Comparison of ENCODE assay signal across 1 cellular context in the genomic region with DNA sequence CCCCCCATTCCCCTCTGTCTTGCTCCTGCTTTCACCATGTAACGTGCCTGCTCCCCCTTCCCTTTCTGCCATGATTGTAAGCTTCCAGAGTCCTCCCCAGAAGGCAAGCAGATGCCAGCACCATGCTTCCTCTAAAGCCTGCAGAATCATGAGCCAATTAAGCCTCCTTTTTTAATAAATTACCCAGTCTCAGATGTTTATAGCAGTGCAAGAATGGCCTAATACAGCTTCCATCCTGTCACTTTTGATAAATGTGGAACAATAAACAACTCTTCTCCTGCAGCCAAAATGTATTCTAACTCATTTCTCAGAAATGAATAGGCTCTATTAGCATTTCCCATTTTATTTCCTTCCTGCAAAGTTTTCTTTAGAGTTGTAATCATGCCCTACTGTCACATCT.
TF ChIP-seq lines count a peak whose summit lies in the region.

No MANE protein-coding gene starts in this region.

TF ChIP-seq in WTC11, 78 proteins besides CTCF, POLR2A, EP300 and RAD21 (continued from another document):
- TF ChIP-seq HMGXB4 (CRISPR knock-in tag; IDR thresholded peaks at IDR 0.05) (no peak), ZNF317 (CRISPR knock-in tag; IDR thresholded peaks at IDR 0.05; ENCODE audit: borderline replicate concordance, low read depth) (no peak), IRF2 (CRISPR knock-in tag; IDR thresholded peaks at IDR 0.05; ENCODE audit: borderline replicate concordance, low read depth) (no peak), NR3C1 (CRISPR knock-in tag; conservative IDR thresholded peaks at IDR 0.05; ENCODE audit: low read depth) (no peak), ZNF416 (CRISPR knock-in tag; IDR thresholded peaks at IDR 0.05) (no peak), ESRRA (CRISPR knock-in tag; IDR thresholded peaks at IDR 0.05; ENCODE audit: borderline replicate concordance) (no peak), ZSCAN18 (CRISPR knock-in tag; IDR thresholded peaks at IDR 0.05) (no peak)
- TF ChIP-seq, protein P1, sequence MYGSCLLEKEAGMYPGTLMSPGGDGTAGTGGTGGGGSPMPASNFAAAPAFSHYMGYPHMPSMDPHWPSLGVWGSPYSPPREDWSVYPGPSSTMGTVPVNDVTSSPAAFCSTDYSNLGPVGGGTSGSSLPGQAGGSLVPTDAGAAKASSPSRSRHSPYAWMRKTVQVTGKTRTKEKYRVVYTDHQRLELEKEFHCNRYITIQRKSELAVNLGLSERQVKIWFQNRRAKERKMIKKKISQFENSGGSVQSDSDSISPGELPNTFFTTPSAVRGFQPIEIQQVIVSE (CRISPR knock-in tag; IDR thresholded peaks at IDR 0.05; ENCODE audit: borderline replicate concordance): no peak
